28 cellular contexts compared by ENCODE assay signal in the genomic region with DNA sequence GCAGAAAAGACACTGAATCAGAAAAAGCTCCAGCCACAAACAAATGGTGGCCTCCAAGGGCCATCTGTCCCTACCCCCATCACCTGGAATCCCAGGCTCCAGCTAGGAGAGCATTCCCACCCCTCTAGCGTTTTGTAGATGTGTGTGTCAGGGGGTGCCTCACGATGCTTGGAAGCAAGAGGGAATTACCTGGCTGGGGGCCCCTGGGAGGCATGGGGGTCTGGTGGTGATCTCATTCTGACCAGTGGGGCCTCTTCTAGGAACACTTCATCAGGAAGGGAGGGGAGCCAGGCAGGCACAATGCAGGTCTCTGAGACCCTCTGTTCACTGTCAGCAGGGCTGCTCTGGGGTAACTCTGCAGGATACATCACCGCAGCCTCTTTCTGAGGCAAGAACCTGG. TPM values are rescaled to one million over a fixed set of nuclear protein-coding genes. Genes with fewer than 3 reads are reported as not detected.
DNase-seq lines count a peak whose midpoint lies in the region; ATAC-seq and FAIRE-seq lines count a peak whose summit lies in the region.
"Had no signal": no experiment of that assay in that cellular context is flagged by ENCODE, and none has a peak within 500 bp of the region (broad histone marks: within the 10 kb centered on the region; RNA-seq: fewer than 3 reads in every experiment).

No MANE protein-coding gene starts in this region.

- ATAC-seq in activated CD8-positive, alpha-beta T cell treated with anti-CD3 and anti-CD28 coated beads, Interleukin-2, amount 10 ng/mL, durations not matched to agents 7 days and 5 days = no peak
- no peak for ATAC-seq in naive thymus-derived CD4-positive, alpha-beta T cell
- no peak for ATAC-seq in GM18517 (IDR thresholded peaks at IDR 0.05; ENCODE audit: unreplicated experiment)
- ATAC-seq: gastroesophageal sphincter, PC-3, right lobe of liver had no signal

- peaks cover 10% of the 10 kb centered on the region for H3K4me1 ChIP-seq in CD4-positive, alpha-beta memory T cell (ENCODE audit: insufficient read depth, low read length)
- H3K4me1 ChIP-seq in naive thymus-derived CD4-positive, alpha-beta T cell (ENCODE audit: control insufficient read depth in 2 of 2, insufficient read depth in 2 of 2, low read length in 2 of 2) = peaks cover 0 to 6% of the 10 kb centered on the region in 2 donors

- H3K9me3 Mint-ChIP-seq in T-helper 1 cell treated with Interleukin-12 subunit alpha and Interleukin-12 subunit beta and Interleukin-4 antibody, amounts not matched to agents 30 μg/mL and 1 μg/mL, for 36 hours = no peaks in the 10 kb centered on the region
- H3K9me3 Mint-ChIP-seq in CD4-positive, alpha-beta memory T cell = no peaks in the 10 kb centered on the region
- no peaks in the 10 kb centered on the region for H3K9me3 Mint-ChIP-seq in activated CD8-positive, alpha-beta T cell treated with anti-CD3 and anti-CD28 coated beads, Interleukin-2, amount 10 ng/mL, durations not matched to agents 7 days and 5 days (ENCODE audit: insufficient read depth)
- no peaks in the 10 kb centered on the region for H3K9me3 Mint-ChIP-seq in naive thymus-derived CD4-positive, alpha-beta T cell

- no peaks in the 10 kb centered on the region for H3K9me3 ChIP-seq in CD4-positive, alpha-beta memory T cell (ENCODE audit: control insufficient read depth in 1 of 2, low read length in 2 of 2)
- H3K9me3 ChIP-seq in naive thymus-derived CD4-positive, alpha-beta T cell (ENCODE audit: control insufficient read depth in 2 of 3, low read length in 3 of 3) = no peaks in the 10 kb centered on the region
- H3K9me3 ChIP-seq: gastroesophageal sphincter, left ventricle myocardium inferior, right lobe of liver, transverse colon had no signal

- peaks cover 68% of the 10 kb centered on the region for H3K27me3 Mint-ChIP-seq in T-helper 1 cell treated with Interleukin-12 subunit alpha and Interleukin-12 subunit beta and Interleukin-4 antibody, amounts not matched to agents 30 μg/mL and 1 μg/mL, for 36 hours (ENCODE audit: low read depth)
- peaks cover 24 to 42% of the 10 kb centered on the region in 2 donors for H3K27me3 Mint-ChIP-seq in CD4-positive, alpha-beta memory T cell
- peaks cover 27% of the 10 kb centered on the region for H3K27me3 Mint-ChIP-seq in activated CD8-positive, alpha-beta T cell treated with anti-CD3 and anti-CD28 coated beads, Interleukin-2, amount 10 ng/mL, durations not matched to agents 7 days and 5 days (ENCODE audit: low read depth)
- peaks cover 35 to 63% (median 41%) of the 10 kb centered on the region in 5 donors for H3K27me3 Mint-ChIP-seq in naive thymus-derived CD4-positive, alpha-beta T cell

- DNase-seq in T-helper 1 cell (no peak), KG1 (lab: John Stamatoyannopoulos, UW) (no peak), frontal cortex (ENCODE audit: low spot score in 2 of 2) (no peak)
- no peak for DNase-seq in CD4-positive, alpha-beta memory T cell
- no peak for DNase-seq in activated CD8-positive, alpha-beta T cell treated with anti-CD3 and anti-CD28 coated beads, Interleukin-2, amount 10 ng/mL, durations not matched to agents 7 days and 5 days
- DNase-seq in naive thymus-derived CD4-positive, alpha-beta T cell = no peak
- DNase-seq: activated CD4-positive, alpha-beta T cell treated with anti-CD3 and anti-CD28 coated beads for 1 hour; activated effector memory CD4-positive, alpha-beta T cell treated with Interleukin-2 at 50 U/mL for 16 hours; anterior cingulate cortex; DMS153; hypothalamus; Karpas-422; left ventricle myocardium inferior; NCI-H2171; NCI-H524; PC-3; Right ventricle myocardium superior; stimulated activated CD4-positive, alpha-beta T cell treated with anti-CD3 and anti-CD28 coated beads, Interleukin-12 subunit alpha, Interleukin-12 subunit beta, amount 100 ng/mL, for 4 hours; stimulated activated CD4-positive, alpha-beta T cell treated with anti-CD3 and anti-CD28 coated beads, Interleukin-4, amount 100 ng/mL, for 24 hours; stimulated activated naive CD4-positive, alpha-beta T cell; transverse colon had no signal

- H3K36me3 ChIP-seq in CD4-positive, alpha-beta memory T cell (ENCODE audit: insufficient read depth, low read length) = no peaks in the 10 kb centered on the region
- H3K36me3 ChIP-seq in naive thymus-derived CD4-positive, alpha-beta T cell (ENCODE audit: control insufficient read depth in 2 of 3, insufficient read depth in 3 of 3, low read length in 3 of 3) = no peaks in the 10 kb centered on the region
- H3K36me3 ChIP-seq: transverse colon had no signal

- peaks cover 2% of the 10 kb centered on the region for H3K36me3 Mint-ChIP-seq in T-helper 1 cell treated with Interleukin-12 subunit alpha and Interleukin-12 subunit beta and Interleukin-4 antibody, amounts not matched to agents 30 μg/mL and 1 μg/mL, for 36 hours (ENCODE audit: low read depth)
- no peaks in the 10 kb centered on the region for H3K36me3 Mint-ChIP-seq in CD4-positive, alpha-beta memory T cell
- no peaks in the 10 kb centered on the region for H3K36me3 Mint-ChIP-seq in activated CD8-positive, alpha-beta T cell treated with anti-CD3 and anti-CD28 coated beads, Interleukin-2, amount 10 ng/mL, durations not matched to agents 7 days and 5 days (ENCODE audit: low read depth)
- no peaks in the 10 kb centered on the region for H3K36me3 Mint-ChIP-seq in naive thymus-derived CD4-positive, alpha-beta T cell

- CTCF ChIA-PET in CD4-positive, alpha-beta memory T cell (lab: Charles Lee; ENCODE audit: partially characterized antibody) = no interaction called here
- CTCF ChIA-PET in activated CD8-positive, alpha-beta T cell treated with anti-CD3 and anti-CD28 coated beads, Interleukin-2, amount 10 ng/mL, durations not matched to agents 7 days and 5 days (lab: Charles Lee) = interaction anchor here (0.8 to 2.2 kb wide), 5 partner anchors 11 to 319 kb away, joined by 3 to 5 read pairs (median 3); partner anchors contain the start of genes CCNI2 and SOWAHA
- CTCF ChIA-PET in naive thymus-derived CD4-positive, alpha-beta T cell (lab: Charles Lee) = interaction anchor here (0.6 to 1.7 kb wide), 3 partner anchors 10 to 297 kb away, joined by 3 to 5 read pairs (median 3); no protein-coding TSS in a partner anchor

- no peak for FAIRE-seq in frontal cortex (lab: Jason Lieb, UNC)
- FAIRE-seq: TTC549 had no signal

- no peak overlapping the region for H3K27ac ChIP-seq in CD4-positive, alpha-beta memory T cell (ENCODE audit: low read depth, low read length)
- no peak overlapping the region for H3K27ac ChIP-seq in naive thymus-derived CD4-positive, alpha-beta T cell (ENCODE audit: low read depth, low read length)
- H3K27ac ChIP-seq: 22Rv1, gastroesophageal sphincter, left ventricle myocardium inferior, right lobe of liver, transverse colon had no signal

- intact Hi-C loops in CD4-positive, alpha-beta memory T cell (cut with micrococcal nuclease) = loop anchor here (10.0 kb wide), 1 partner anchor 530 kb away; the partner anchor contains the start of gene SLC22A4
- intact Hi-C loops in naive thymus-derived CD4-positive, alpha-beta T cell (cut with micrococcal nuclease) = no loop called here

- peaks cover 20% of the 10 kb centered on the region for H3K27me3 ChIP-seq in CD4-positive, alpha-beta memory T cell (ENCODE audit: insufficient read depth, low read length)
- H3K27me3 ChIP-seq in naive thymus-derived CD4-positive, alpha-beta T cell (ENCODE audit: control insufficient read depth in 2 of 2, insufficient read depth in 2 of 2, low read length in 2 of 2) = peaks cover 3 to 20% of the 10 kb centered on the region in 2 donors
- H3K27me3 ChIP-seq: right lobe of liver had no signal

- peaks cover 20% of the 10 kb centered on the region for H3K4me1 Mint-ChIP-seq in T-helper 1 cell treated with Interleukin-12 subunit alpha and Interleukin-12 subunit beta and Interleukin-4 antibody, amounts not matched to agents 30 μg/mL and 1 μg/mL, for 36 hours (ENCODE audit: low read depth)
- peaks cover 6 to 7% (median 6%) of the 10 kb centered on the region in 4 donors for H3K4me1 Mint-ChIP-seq in CD4-positive, alpha-beta memory T cell
- peaks cover 39% of the 10 kb centered on the region for H3K4me1 Mint-ChIP-seq in activated CD8-positive, alpha-beta T cell treated with anti-CD3 and anti-CD28 coated beads, Interleukin-2, amount 10 ng/mL, durations not matched to agents 7 days and 5 days (ENCODE audit: low read depth)
- peaks cover 2 to 22% (median 12%) of the 10 kb centered on the region in 7 donors for H3K4me1 Mint-ChIP-seq in naive thymus-derived CD4-positive, alpha-beta T cell

- H3K27ac Mint-ChIP-seq in T-helper 1 cell treated with Interleukin-12 subunit alpha and Interleukin-12 subunit beta and Interleukin-4 antibody, amounts not matched to agents 30 μg/mL and 1 μg/mL, for 36 hours = no peak overlapping the region
- H3K27ac Mint-ChIP-seq in CD4-positive, alpha-beta memory T cell = no peak overlapping the region
- H3K27ac Mint-ChIP-seq in activated CD8-positive, alpha-beta T cell treated with anti-CD3 and anti-CD28 coated beads, Interleukin-2, amount 10 ng/mL, durations not matched to agents 7 days and 5 days = no peak overlapping the region
- H3K27ac Mint-ChIP-seq in naive thymus-derived CD4-positive, alpha-beta T cell = no peak overlapping the region

- H3K4me3 Mint-ChIP-seq in T-helper 1 cell treated with Interleukin-12 subunit alpha and Interleukin-12 subunit beta and Interleukin-4 antibody, amounts not matched to agents 30 μg/mL and 1 μg/mL, for 36 hours = peak overlapping the region; percentile 48
- peak overlapping the region in 6 of 8 donors; percentile 33 to 59 (median 47) for H3K4me3 Mint-ChIP-seq in CD4-positive, alpha-beta memory T cell
- peak overlapping the region; percentile 52 for H3K4me3 Mint-ChIP-seq in activated CD8-positive, alpha-beta T cell treated with anti-CD3 and anti-CD28 coated beads, Interleukin-2, amount 10 ng/mL, durations not matched to agents 7 days and 5 days
- peak overlapping the region in 7 of 10 donors; percentile 21 to 67 (median 43) for H3K4me3 Mint-ChIP-seq in naive thymus-derived CD4-positive, alpha-beta T cell

- H3K4me3 ChIP-seq in CD4-positive, alpha-beta memory T cell (ENCODE audit: low read length in 2 of 2) = no peak overlapping the region
- H3K4me3 ChIP-seq in naive thymus-derived CD4-positive, alpha-beta T cell (ENCODE audit: low read length) = no peak overlapping the region
- H3K4me3 ChIP-seq: gastroesophageal sphincter, right lobe of liver, transverse colon had no signal

- POLR2A ChIA-PET in CD4-positive, alpha-beta memory T cell (lab: Charles Lee; ENCODE audit: partially characterized antibody) = interaction anchor here (0.7 to 0.8 kb wide), 2 partner anchors 10 to 45 kb away, joined by 3 read pairs; no protein-coding TSS in a partner anchor
- POLR2A ChIA-PET in activated CD8-positive, alpha-beta T cell treated with anti-CD3 and anti-CD28 coated beads, Interleukin-2, amount 10 ng/mL, durations not matched to agents 7 days and 5 days (lab: Charles Lee) = no interaction called here
- POLR2A ChIA-PET in naive thymus-derived CD4-positive, alpha-beta T cell (lab: Charles Lee) = no interaction called here

RNA-seq across cellular contexts. Expression of gene SHROOM1, which starts 6.0 kb away (rescaled TPM):
- total RNA-seq in CD4-positive, alpha-beta memory T cell = under 1 TPM in 1 of 2 experiments, not detected in 1; 0.49 TPM
- polyA plus RNA-seq in CD4-positive, alpha-beta memory T cell = not detected
- total RNA-seq in activated CD8-positive, alpha-beta T cell treated with anti-CD3 and anti-CD28 coated beads, Interleukin-2, amount 10 ng/mL, durations not matched to agents 7 days and 5 days = 1 to 10 TPM; 2.9 to 3.3 TPM
- 1 to 10 TPM in 3 of 5 experiments, under 1 TPM in 1, not detected in 1; 0.11 to 8.9 (median 3.7) TPM for total RNA-seq in naive thymus-derived CD4-positive, alpha-beta T cell
- polyA plus RNA-seq in naive thymus-derived CD4-positive, alpha-beta T cell = not detected
- total RNA-seq in frontal cortex = 0.82 TPM

RNA-seq across cellular contexts. Expression of gene SOWAHA, which starts 11.3 kb away (rescaled TPM):
- not detected for total RNA-seq in CD4-positive, alpha-beta memory T cell
- under 1 TPM in 1 of 2 donors, not detected in 1; 0.06 TPM for polyA plus RNA-seq in CD4-positive, alpha-beta memory T cell
- not detected for total RNA-seq in activated CD8-positive, alpha-beta T cell treated with anti-CD3 and anti-CD28 coated beads, Interleukin-2, amount 10 ng/mL, durations not matched to agents 7 days and 5 days
- under 1 TPM in 1 of 5 experiments, not detected in 4; 0.15 TPM for total RNA-seq in naive thymus-derived CD4-positive, alpha-beta T cell
- polyA plus RNA-seq in naive thymus-derived CD4-positive, alpha-beta T cell = not detected
- total RNA-seq in frontal cortex = 4.5 TPM
- total RNA-seq: HT1080, left ventricle myocardium inferior had no signal

RNA-seq across cellular contexts. Expression of gene GDF9, which starts 41.8 kb away (rescaled TPM):
- total RNA-seq in CD4-positive, alpha-beta memory T cell = 1 to 10 TPM; 1.1 to 1.9 TPM
- under 1 TPM; 0.13 to 0.30 TPM for polyA plus RNA-seq in CD4-positive, alpha-beta memory T cell
- total RNA-seq in activated CD8-positive, alpha-beta T cell treated with anti-CD3 and anti-CD28 coated beads, Interleukin-2, amount 10 ng/mL, durations not matched to agents 7 days and 5 days = under 1 TPM; 0.52 to 0.92 TPM
- 1 to 10 TPM in 4 of 5 experiments, under 1 TPM in 1; 0.48 to 2.0 (median 1.6) TPM for total RNA-seq in naive thymus-derived CD4-positive, alpha-beta T cell
- polyA plus RNA-seq in naive thymus-derived CD4-positive, alpha-beta T cell = under 1 TPM; 0.43 to 0.53 TPM
- 1.2 TPM for total RNA-seq in frontal cortex
- total RNA-seq: PC-3 had no signal

RNA-seq across cellular contexts. Expression of gene UQCRQ, which starts 42.0 kb away (rescaled TPM):
- 100 to 1,000 TPM; 124 to 127 TPM for total RNA-seq in CD4-positive, alpha-beta memory T cell
- 100 to 1,000 TPM; 471 to 536 TPM for polyA plus RNA-seq in CD4-positive, alpha-beta memory T cell
- 100 to 1,000 TPM; 381 to 396 TPM for total RNA-seq in activated CD8-positive, alpha-beta T cell treated with anti-CD3 and anti-CD28 coated beads, Interleukin-2, amount 10 ng/mL, durations not matched to agents 7 days and 5 days
- 100 to 1,000 TPM; 101 to 338 (median 110) TPM for total RNA-seq in naive thymus-derived CD4-positive, alpha-beta T cell
- 100 to 1,000 TPM; 556 to 584 TPM for polyA plus RNA-seq in naive thymus-derived CD4-positive, alpha-beta T cell
- 75.8 TPM for total RNA-seq in frontal cortex

RNA-seq across cellular contexts. Expression of gene SEPTIN8, which starts 47.4 kb away (rescaled TPM):
- 10 to 100 TPM; 12.6 to 13.8 TPM for total RNA-seq in CD4-positive, alpha-beta memory T cell
- 1 to 10 TPM; 1.1 to 3.3 TPM for polyA plus RNA-seq in CD4-positive, alpha-beta memory T cell
- total RNA-seq in activated CD8-positive, alpha-beta T cell treated with anti-CD3 and anti-CD28 coated beads, Interleukin-2, amount 10 ng/mL, durations not matched to agents 7 days and 5 days = 10 to 100 TPM; 35.1 to 35.3 TPM
- 10 to 100 TPM in 1 of 5 experiments, 1 to 10 TPM in 4; 2.7 to 42.1 (median 5.2) TPM for total RNA-seq in naive thymus-derived CD4-positive, alpha-beta T cell
- polyA plus RNA-seq in naive thymus-derived CD4-positive, alpha-beta T cell = under 1 TPM; 0.64 to 0.84 TPM
- 28.1 TPM for total RNA-seq in frontal cortex
